In the genomic region with DNA sequence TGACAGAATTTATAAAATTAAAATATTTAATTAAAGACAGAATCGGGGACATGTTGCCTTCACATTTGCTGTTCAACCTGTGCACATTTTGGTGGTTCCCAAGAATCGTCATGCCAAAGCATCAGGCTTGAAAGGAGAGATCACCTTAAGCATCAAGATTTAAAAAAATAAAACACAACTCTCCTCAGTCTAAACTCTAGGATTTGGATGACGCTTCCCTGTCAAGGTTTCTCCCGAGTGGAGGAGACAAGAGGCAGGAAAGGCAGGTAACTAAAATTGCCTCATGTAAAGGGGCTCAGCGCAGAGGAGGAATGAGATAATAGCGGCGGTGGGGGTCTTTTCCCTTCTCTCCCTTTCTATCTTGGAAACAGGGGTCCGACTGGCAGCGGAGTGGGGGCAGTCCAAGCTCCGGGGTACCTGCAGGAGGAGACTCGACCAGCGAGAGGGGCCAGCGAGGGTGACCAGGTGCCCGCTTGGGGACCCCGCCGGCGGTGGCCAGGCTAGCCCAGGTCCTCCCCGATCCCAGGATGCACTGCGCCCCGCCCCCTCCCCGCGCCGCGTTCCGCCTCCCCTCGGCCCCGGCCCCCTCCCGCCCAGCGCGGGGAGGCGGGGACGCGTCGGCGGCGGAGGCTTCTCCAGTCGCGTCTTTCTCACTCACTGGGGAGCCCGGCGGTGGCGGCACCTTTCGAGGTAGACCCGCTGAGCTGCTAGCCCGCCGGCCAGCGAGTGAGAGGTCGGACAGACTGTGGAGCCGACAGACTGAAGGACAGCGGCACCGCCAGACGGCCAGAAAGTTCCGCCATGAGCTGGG, we compare ENCODE assay signal across 8 cellular contexts. TPM values are rescaled to one million over a fixed set of nuclear protein-coding genes. Genes with fewer than 3 reads are reported as not detected.
DNase-seq lines count a peak whose midpoint lies in the region; ATAC-seq and TF ChIP-seq lines count a peak whose summit lies in the region.

Gene FNBP1L (plus strand): TSS at position 638 of the 811 bp plus-strand sequence. CDS start 164 bp downstream, at position 802.

- peak within 1 kb of the TSS; percentile 99 for H3K23ac ChIP-seq in neuronal stem cell (ENCODE audit: low read depth, low read length, poor library complexity)

- H2BK15ac ChIP-seq in neuronal stem cell (ENCODE audit: low read length): peak within 1 kb of the TSS; percentile 92

- H3K14ac ChIP-seq in neuronal stem cell (ENCODE audit: low read length): peak within 1 kb of the TSS; percentile 97

- peaks cover 20% of the 10 kb centered on the region for H3K4me1 ChIP-seq in CD8-positive, alpha-beta T cell (ENCODE audit: insufficient read depth, low read length)
- H3K4me1 ChIP-seq in neuronal stem cell (ENCODE audit: control insufficient read depth in 2 of 2, insufficient read depth in 1 of 2, low read depth in 1 of 2, low read length in 2 of 2) (peaks cover 0 to 9% of the 10 kb centered on the region in 2 donors), subcutaneous abdominal adipose tissue (ENCODE audit: control insufficient read depth in 5 of 5, insufficient read depth in 5 of 5, low read length in 5 of 5) (peaks cover 0 to 30% (median 22%) of the 10 kb centered on the region in 5 donors)

- H4K8ac ChIP-seq in neuronal stem cell (ENCODE audit: low read depth, low read length): no peak within 1 kb of the TSS

- no peaks in the 10 kb centered on the region for H3K9me3 Mint-ChIP-seq in CD8-positive, alpha-beta T cell
- no peaks in the 10 kb centered on the region for H3K9me3 Mint-ChIP-seq in activated naive CD4-positive, alpha-beta T cell treated with anti-CD3 and anti-CD28 coated beads for 36 hours

- peak; percentile 74 for ATAC-seq in CD8-positive, alpha-beta T cell

- peaks cover 46% of the 10 kb centered on the region for H3K27me3 Mint-ChIP-seq in CD8-positive, alpha-beta T cell (ENCODE audit: low read depth)
- peaks cover 42% of the 10 kb centered on the region for H3K27me3 Mint-ChIP-seq in activated naive CD4-positive, alpha-beta T cell treated with anti-CD3 and anti-CD28 coated beads for 36 hours (ENCODE audit: low read depth)

- H3K4me2 ChIP-seq in neuronal stem cell (ENCODE audit: insufficient read depth, low read length, poor library complexity, severe bottlenecking): peak within 1 kb of the TSS; percentile 81

- H3K4me3 ChIP-seq in CD8-positive, alpha-beta T cell (ENCODE audit: low read depth, low read length): peak within 1 kb of the TSS; percentile 66
- H3K4me3 ChIP-seq in neuronal stem cell (ENCODE audit: low read length in 2 of 2) (peak within 1 kb of the TSS; percentile 92 to 95), subcutaneous abdominal adipose tissue (ENCODE audit: low read depth in 1 of 5, low read length in 5 of 5) (peak within 1 kb of the TSS; percentile 80 to 94 (median 89))

- peak within 1 kb of the TSS; percentile 94 for H2BK12ac ChIP-seq in neuronal stem cell (ENCODE audit: low read length)

- H3K9ac ChIP-seq in neuronal stem cell (ENCODE audit: low read depth, low read length, poor library complexity) (peak within 1 kb of the TSS; percentile 100), subcutaneous abdominal adipose tissue (ENCODE audit: low read length in 5 of 5) (peak within 1 kb of the TSS in 4 of 5 donors; percentile 85 to 95 (median 88))

- intact Hi-C loops in CD8-positive, alpha-beta T cell (cut with DNase I, micrococcal nuclease): loop anchor here in 1 of 2 experiments (2.0 to 10.0 kb wide), 5 partner anchors 100 to 399 kb away; partner anchors contain the start of genes CCDC18, DR1 and TMED5
- intact Hi-C loops in activated naive CD4-positive, alpha-beta T cell treated with anti-CD3 and anti-CD28 coated beads for 36 hours (cut with micrococcal nuclease): loop anchor here (2.0 to 10.0 kb wide), 2 partner anchors 103 to 967 kb away; partner anchors contain the start of genes ABCD3 and DR1

- no peaks in the 10 kb centered on the region for H3K36me3 Mint-ChIP-seq in CD8-positive, alpha-beta T cell
- peaks cover 3% of the 10 kb centered on the region for H3K36me3 Mint-ChIP-seq in activated naive CD4-positive, alpha-beta T cell treated with anti-CD3 and anti-CD28 coated beads for 36 hours (ENCODE audit: low read depth)

- peak within 1 kb of the TSS; percentile 96 for H2BK120ac ChIP-seq in neuronal stem cell (ENCODE audit: low read depth, low read length)

- peak within 1 kb of the TSS; percentile 94 for H2AFZ ChIP-seq in neuronal stem cell (ENCODE audit: low read length)

- H3K4me3 Mint-ChIP-seq in CD8-positive, alpha-beta T cell: peak within 1 kb of the TSS; percentile 91
- H3K4me3 Mint-ChIP-seq in activated naive CD4-positive, alpha-beta T cell treated with anti-CD3 and anti-CD28 coated beads for 36 hours: peak within 1 kb of the TSS; percentile 83

- CTCF ChIA-PET in CD8-positive, alpha-beta T cell (lab: Charles Lee): interaction anchor here (0.9 to 1.4 kb wide), 5 partner anchors 9 to 398 kb away, joined by 3 to 5 read pairs (median 4); no protein-coding TSS in a partner anchor
- CTCF ChIA-PET in activated naive CD4-positive, alpha-beta T cell treated with anti-CD3 and anti-CD28 coated beads for 36 hours (lab: Charles Lee): interaction anchor here (0.7 to 1.4 kb wide), 4 partner anchors 14 to 182 kb away, joined by 3 to 5 read pairs (median 4); no protein-coding TSS in a partner anchor

- TF ChIP-seq CTCF in CD8-positive, alpha-beta T cell (IDR thresholded peaks at IDR 0.05): no peak

- peak within 1 kb of the TSS; percentile 100 for H2BK5ac ChIP-seq in neuronal stem cell (ENCODE audit: low read length)

- no peak within 1 kb of the TSS for H3K27ac ChIP-seq in CD8-positive, alpha-beta T cell (ENCODE audit: low read depth, low read length)
- H3K27ac ChIP-seq in neuronal stem cell (replicated peaks; ENCODE audit: low read length) (peak within 1 kb of the TSS; percentile 93), subcutaneous abdominal adipose tissue (ENCODE audit: low read depth, low read length) (peak within 1 kb of the TSS; percentile 69)

- H2AK5ac ChIP-seq in neuronal stem cell (ENCODE audit: low read depth, low read length): peak within 1 kb of the TSS; percentile 99

- H3K4ac ChIP-seq in neuronal stem cell (ENCODE audit: low read length): peak within 1 kb of the TSS; percentile 97

- peaks cover 17% of the 10 kb centered on the region for H3K4me1 Mint-ChIP-seq in CD8-positive, alpha-beta T cell (ENCODE audit: low read depth)
- peaks cover 10% of the 10 kb centered on the region for H3K4me1 Mint-ChIP-seq in activated naive CD4-positive, alpha-beta T cell treated with anti-CD3 and anti-CD28 coated beads for 36 hours (ENCODE audit: low read depth)

- no peaks in the 10 kb centered on the region for H3K9me3 ChIP-seq in CD8-positive, alpha-beta T cell (ENCODE audit: low read length)
- H3K9me3 ChIP-seq in neuronal stem cell (replicated peaks in 1 of 2; ENCODE audit: control insufficient read depth in 2 of 2, insufficient read depth in 1 of 2, low read depth in 1 of 2, low read length in 2 of 2) (no peaks in the 10 kb centered on the region), subcutaneous abdominal adipose tissue (ENCODE audit: control insufficient read depth in 5 of 5, low read length in 5 of 5) (no peaks in the 10 kb centered on the region)

- no peaks in the 10 kb centered on the region for H3K36me3 ChIP-seq in CD8-positive, alpha-beta T cell (ENCODE audit: insufficient read depth, low read length)
- H3K36me3 ChIP-seq in neuronal stem cell (replicated peaks in 1 of 2; ENCODE audit: control insufficient read depth in 2 of 2, insufficient read depth in 2 of 2, low read length in 2 of 2) (no peaks in the 10 kb centered on the region), subcutaneous abdominal adipose tissue (ENCODE audit: control insufficient read depth in 5 of 5, insufficient read depth in 5 of 5, low read length in 5 of 5) (no peaks in the 10 kb centered on the region)

- DNase-seq in CD8-positive, alpha-beta T cell: peak in 6 of 7 experiments; percentile 34 to 69 (median 46)
- DNase-seq in HuH-7.5 (ENCODE audit: low spot score): peak; percentile 68
- peak; percentile 10 for DNase-seq in SHP77 treated with DMSO at 0.1 percent for 48 hours (lab: John Stamatoyannopoulos, UW)
- DNase-seq in activated naive CD4-positive, alpha-beta T cell treated with anti-CD3 and anti-CD28 coated beads for 36 hours: peak; percentile 59
- peak; percentile 54 for DNase-seq in globus pallidus (ENCODE audit: low spot score)
- DNase-seq in neuronal stem cell (ENCODE audit: low spot score): peak; percentile 80
- DNase-seq in SKM-1 (lab: John Stamatoyannopoulos, UW; ENCODE audit: unreplicated experiment): no peak

- peaks cover 18% of the 10 kb centered on the region for H3K27me3 ChIP-seq in CD8-positive, alpha-beta T cell (ENCODE audit: insufficient read depth, low read length)
- H3K27me3 ChIP-seq in neuronal stem cell (ENCODE audit: control insufficient read depth in 3 of 3, insufficient read depth in 3 of 3, low read depth in 1 of 3, low read length in 3 of 3) (no peaks in the 10 kb centered on the region), subcutaneous abdominal adipose tissue (ENCODE audit: control insufficient read depth in 5 of 5, insufficient read depth in 4 of 5, low read length in 5 of 5) (no peaks in the 10 kb centered on the region)

- H4K91ac ChIP-seq in neuronal stem cell (ENCODE audit: low read depth, low read length, poor library complexity): peak within 1 kb of the TSS; percentile 89

- peak within 1 kb of the TSS; percentile 100 for H3K18ac ChIP-seq in neuronal stem cell (ENCODE audit: low read length)

- peaks cover 8% of the 10 kb centered on the region for H3K79me1 ChIP-seq in neuronal stem cell (ENCODE audit: low read depth, low read length)

- no peak within 1 kb of the TSS for H3K27ac Mint-ChIP-seq in CD8-positive, alpha-beta T cell
- no peak within 1 kb of the TSS for H3K27ac Mint-ChIP-seq in activated naive CD4-positive, alpha-beta T cell treated with anti-CD3 and anti-CD28 coated beads for 36 hours

- WGBS in neuronal stem cell (ENCODE audit: extremely low coverage in 2 of 2, insufficient read length in 2 of 2, insufficient replicate concordance in 1 of 2), 2 donors: no CpG with 5 or more reads among the region's 52 CpGs

- POLR2A ChIA-PET in CD8-positive, alpha-beta T cell (lab: Charles Lee): interaction anchor here (0.7 to 0.8 kb wide), 2 partner anchors 38 to 102 kb away, joined by 3 read pairs; partner anchors contain the start of gene DR1

RNA-seq across cellular contexts. Expression of gene FNBP1L, which starts in this region (rescaled TPM):
- total RNA-seq in CD8-positive, alpha-beta T cell: under 1 TPM; 0.31 to 0.35 TPM
- total RNA-seq in activated naive CD4-positive, alpha-beta T cell treated with anti-CD3 and anti-CD28 coated beads for 36 hours: under 1 TPM; 0.17 to 0.21 TPM
- 58.8 TPM for polyA plus RNA-seq in neuronal stem cell (2013, experiment 1 of 2)
- 59.7 TPM for polyA plus RNA-seq in neuronal stem cell (2013, experiment 2 of 2)

Comparison
In these comparisons a context has a peak if more than half of its experiments do, and no peak if none do; other contexts are left out.
1. Peak in DNase-seq, ATAC-seq and H3K4me3 ChIP-seq in CD8-positive, alpha-beta T cell; RNA of the gene not detected or under 1 TPM.
2. Peak in DNase-seq in activated naive CD4-positive, alpha-beta T cell treated with anti-CD3 and anti-CD28 coated beads for 36 hours; RNA of the gene not detected or under 1 TPM.